8 cellular contexts compared by ENCODE assay signal in genomic region chr3:38004415-38005075, GRCh38. TPM values are rescaled to one million over a fixed set of nuclear protein-coding genes. Genes with fewer than 3 reads are reported as not detected.
A peak's percentile ranks its signal among the peaks of the same experiment; 100 is the strongest.
DNase-seq lines count a peak whose midpoint lies in the region; ATAC-seq and TF ChIP-seq lines count a peak whose summit lies in the region.

No MANE protein-coding gene starts in this region.

- in situ Hi-C loops in GM13976 (cut with MboI; ENCODE audit: low sequenced_read_pairs, unreplicated experiment) (no loop called here), astrocyte of the spinal cord (cut with HindIII; ENCODE audit: low sequenced_read_pairs) (no loop called here)

- peak; percentile 50 for TF ChIP-seq CTCF in GM13976 (IDR thresholded peaks at IDR 0.05; ENCODE audit: borderline replicate concordance, control extremely low read depth, extremely low read depth, insufficient read depth, missing control alignments)
- TF ChIP-seq CTCF in astrocyte of the spinal cord (IDR thresholded peaks at IDR 0.05; ENCODE audit: low read depth, low read length): peak; percentile 83

- ATAC-seq in sciatic nerve (peak; percentile 77), GM21737 (IDR thresholded peaks at IDR 0.05; ENCODE audit: unreplicated experiment) (no peak)

- no peak overlapping the region for H3K4me3 ChIP-seq in astrocyte of the spinal cord (ENCODE audit: low read depth, low read length)

- intact Hi-C loops in sciatic nerve (cut with DNase I): no loop called here

- DNase-seq in AG08395 (ENCODE audit: low spot score): peak; percentile 78
- DNase-seq in GM13976 (ENCODE audit: low spot score): peak; percentile 67
- DNase-seq in HuH-7.5 (ENCODE audit: low spot score): peak; percentile 89
- peak; percentile 32 for DNase-seq in SKM-1 (lab: John Stamatoyannopoulos, UW; ENCODE audit: unreplicated experiment)
- peak; percentile 55 for DNase-seq in astrocyte of the spinal cord (ENCODE audit: low read depth, low spot score)
- peak; percentile 75 to 76 for DNase-seq in hippocampal formation (lab: John Stamatoyannopoulos, UW)
- peak; percentile 91 for DNase-seq in sciatic nerve (ENCODE audit: low spot score)

RNA-seq across cellular contexts. Expression of gene VILL, which starts 14.0 kb away (rescaled TPM):
- 9.9 TPM for total RNA-seq in sciatic nerve

RNA-seq across cellular contexts. Expression of gene PLCD1, which starts 24.9 kb away (rescaled TPM):
- total RNA-seq in sciatic nerve: 40.7 TPM

RNA-seq across cellular contexts. Expression of gene DLEC1, which starts 34.5 kb away (rescaled TPM):
- 4.8 TPM for total RNA-seq in sciatic nerve

Comparison
In these comparisons a context has a peak if more than half of its experiments do, and no peak if none do; other contexts are left out.
1. DNase-seq: peak in every context shown above with its lines; median percentile 91 in sciatic nerve; 89 in HuH-7.5; 78 in AG08395; 76 in hippocampal formation; 67 in GM13976; 55 in astrocyte of the spinal cord; 32 in SKM-1.